ENCODE assay signal across 15 cellular contexts in the genomic region with DNA sequence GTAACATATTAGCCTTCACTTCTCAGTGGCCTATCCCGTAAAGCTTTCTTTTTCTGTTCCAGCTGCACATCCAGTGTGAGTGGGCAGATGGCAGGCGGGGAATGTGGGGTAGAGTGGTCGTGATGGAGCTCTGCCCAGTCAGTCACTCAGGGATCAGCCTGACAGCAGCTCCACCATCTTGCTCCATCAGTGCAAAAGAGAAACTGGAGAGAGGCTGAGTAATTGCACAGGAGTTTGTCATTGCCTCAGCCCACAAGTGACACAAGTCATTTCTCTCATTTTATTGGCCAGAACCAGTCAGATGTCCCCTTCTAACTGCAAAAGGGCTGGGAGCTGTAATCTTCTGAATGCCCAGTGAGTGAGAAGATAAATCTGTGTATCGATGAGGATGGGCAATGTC.
"Had no signal": no experiment of that assay in that cellular context is flagged by ENCODE, and none has a peak within 500 bp of the region (broad histone marks: within the 10 kb centered on the region; RNA-seq: fewer than 3 reads in every experiment).

No MANE protein-coding gene starts in this region.

- H3K9me3 Mint-ChIP-seq: activated CD4-positive, alpha-beta memory T cell treated with anti-CD3 and anti-CD28 coated beads for 36 hours; activated naive CD4-positive, alpha-beta T cell treated with anti-CD3 and anti-CD28 coated beads, Interleukin-2, amount 50 U/mL, for 24 hours had no signal

- H3K4me3 Mint-ChIP-seq: activated CD4-positive, alpha-beta memory T cell treated with anti-CD3 and anti-CD28 coated beads for 36 hours; activated naive CD4-positive, alpha-beta T cell treated with anti-CD3 and anti-CD28 coated beads, Interleukin-2, amount 50 U/mL, for 24 hours; naive thymus-derived CD8-positive, alpha-beta T cell; stimulated activated naive B cell treated with anti-CD40 and anti-IgM and Interleukin-4, amounts not matched to agents 10 μg/mL and 1 μg/mL and 100 μg/mL, for 72 hours; T-helper 17 cell had no signal

- ATAC-seq: heart right ventricle; left lobe of liver; mucosa of descending colon; naive thymus-derived CD8-positive, alpha-beta T cell; T-helper 17 cell had no signal

- H3K4me1 Mint-ChIP-seq: activated naive CD4-positive, alpha-beta T cell treated with anti-CD3 and anti-CD28 coated beads, Interleukin-2, amount 50 U/mL, for 24 hours; stimulated activated naive B cell treated with anti-CD40 and anti-IgM and Interleukin-4, amounts not matched to agents 10 μg/mL and 1 μg/mL and 100 μg/mL, for 72 hours; T-helper 17 cell had no signal

- DNase-seq: activated CD4-positive, alpha-beta memory T cell treated with anti-CD3 and anti-CD28 coated beads for 36 hours; activated CD4-positive, CD25-positive, alpha-beta regulatory T cell treated with anti-CD3 and anti-CD28 coated beads, Interleukin-2, amount 50 U/mL, for 72 hours; activated CD8-positive, alpha-beta memory T cell treated with anti-CD3 and anti-CD28 coated beads, Interleukin-2, amount 50 U/mL, for 4 hours; brain microvascular endothelial cell; effector memory CD4-positive, alpha-beta T cell; heart right ventricle; mucosa of descending colon; naive thymus-derived CD8-positive, alpha-beta T cell; posterior cingulate gyrus; small intestine; stimulated activated naive B cell treated with anti-CD40 and anti-IgM and Interleukin-4, amounts not matched to agents 10 μg/mL and 1 μg/mL and 100 μg/mL, for 72 hours; T-helper 17 cell; upper lobe of left lung had no signal

- H3K36me3 Mint-ChIP-seq: activated CD4-positive, alpha-beta memory T cell treated with anti-CD3 and anti-CD28 coated beads for 36 hours; activated naive CD4-positive, alpha-beta T cell treated with anti-CD3 and anti-CD28 coated beads, Interleukin-2, amount 50 U/mL, for 24 hours; stimulated activated naive B cell treated with anti-CD40 and anti-IgM and Interleukin-4, amounts not matched to agents 10 μg/mL and 1 μg/mL and 100 μg/mL, for 72 hours had no signal

- H3K27ac Mint-ChIP-seq: activated CD4-positive, alpha-beta memory T cell treated with anti-CD3 and anti-CD28 coated beads for 36 hours; activated naive CD4-positive, alpha-beta T cell treated with anti-CD3 and anti-CD28 coated beads, Interleukin-2, amount 50 U/mL, for 24 hours; naive thymus-derived CD8-positive, alpha-beta T cell; stimulated activated naive B cell treated with anti-CD40 and anti-IgM and Interleukin-4, amounts not matched to agents 10 μg/mL and 1 μg/mL and 100 μg/mL, for 72 hours; T-helper 17 cell had no signal
